1 cellular context compared by ENCODE assay signal in the genomic region with DNA sequence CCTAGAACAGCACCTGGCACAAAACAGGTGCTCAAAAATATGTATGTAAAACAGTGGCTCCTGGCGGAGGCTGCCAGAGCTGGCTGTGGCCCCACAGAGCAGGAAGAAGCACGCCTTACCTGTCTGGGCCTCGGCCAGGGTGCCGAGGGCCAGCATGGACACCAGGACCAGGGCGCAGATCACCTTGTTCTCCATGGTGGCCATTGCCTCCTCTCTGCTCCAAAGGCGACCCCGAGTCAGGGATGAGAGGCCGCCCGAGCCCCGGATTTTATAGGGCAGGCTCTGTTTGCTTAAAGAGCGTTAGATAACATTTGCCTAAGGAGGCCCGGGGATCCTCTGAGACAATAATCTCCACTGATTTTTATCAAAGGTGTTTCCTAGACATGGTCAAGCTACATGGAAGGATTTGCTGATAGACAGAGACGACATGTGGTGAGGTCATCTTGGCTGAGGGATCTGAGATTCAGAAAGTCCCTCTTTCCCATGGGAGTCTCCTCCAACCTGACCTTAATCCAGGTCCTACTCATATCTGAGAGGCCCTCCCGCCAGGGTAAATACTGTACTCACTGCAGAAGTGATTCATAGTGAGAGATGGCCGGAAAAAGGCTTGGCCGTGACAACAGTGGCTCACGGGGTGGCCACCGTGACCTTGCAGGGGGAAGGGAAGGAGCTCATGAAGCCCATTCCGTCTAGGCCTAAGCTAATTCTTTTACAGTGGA.
TF ChIP-seq lines count a peak whose summit lies in the region.

A gene (minus strand): TSS at position 244 of the 719 bp plus-strand sequence. CDS start 40 bp downstream, at position 204.

TF ChIP-seq in GM12878, 131 proteins besides CTCF, POLR2A, EP300 and RAD21 (continued from another document):
- TF ChIP-seq, protein P1, sequence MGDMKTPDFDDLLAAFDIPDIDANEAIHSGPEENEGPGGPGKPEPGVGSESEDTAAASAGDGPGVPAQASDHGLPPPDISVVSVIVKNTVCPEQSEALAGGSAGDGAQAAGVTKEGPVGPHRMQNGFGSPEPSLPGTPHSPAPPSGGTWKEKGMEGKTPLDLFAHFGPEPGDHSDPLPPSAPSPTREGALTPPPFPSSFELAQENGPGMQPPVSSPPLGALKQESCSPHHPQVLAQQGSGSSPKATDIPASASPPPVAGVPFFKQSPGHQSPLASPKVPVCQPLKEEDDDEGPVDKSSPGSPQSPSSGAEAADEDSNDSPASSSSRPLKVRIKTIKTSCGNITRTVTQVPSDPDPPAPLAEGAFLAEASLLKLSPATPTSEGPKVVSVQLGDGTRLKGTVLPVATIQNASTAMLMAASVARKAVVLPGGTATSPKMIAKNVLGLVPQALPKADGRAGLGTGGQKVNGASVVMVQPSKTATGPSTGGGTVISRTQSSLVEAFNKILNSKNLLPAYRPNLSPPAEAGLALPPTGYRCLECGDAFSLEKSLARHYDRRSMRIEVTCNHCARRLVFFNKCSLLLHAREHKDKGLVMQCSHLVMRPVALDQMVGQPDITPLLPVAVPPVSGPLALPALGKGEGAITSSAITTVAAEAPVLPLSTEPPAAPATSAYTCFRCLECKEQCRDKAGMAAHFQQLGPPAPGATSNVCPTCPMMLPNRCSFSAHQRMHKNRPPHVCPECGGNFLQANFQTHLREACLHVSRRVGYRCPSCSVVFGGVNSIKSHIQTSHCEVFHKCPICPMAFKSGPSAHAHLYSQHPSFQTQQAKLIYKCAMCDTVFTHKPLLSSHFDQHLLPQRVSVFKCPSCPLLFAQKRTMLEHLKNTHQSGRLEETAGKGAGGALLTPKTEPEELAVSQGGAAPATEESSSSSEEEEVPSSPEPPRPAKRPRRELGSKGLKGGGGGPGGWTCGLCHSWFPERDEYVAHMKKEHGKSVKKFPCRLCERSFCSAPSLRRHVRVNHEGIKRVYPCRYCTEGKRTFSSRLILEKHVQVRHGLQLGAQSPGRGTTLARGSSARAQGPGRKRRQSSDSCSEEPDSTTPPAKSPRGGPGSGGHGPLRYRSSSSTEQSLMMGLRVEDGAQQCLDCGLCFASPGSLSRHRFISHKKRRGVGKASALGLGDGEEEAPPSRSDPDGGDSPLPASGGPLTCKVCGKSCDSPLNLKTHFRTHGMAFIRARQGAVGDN (IDR thresholded peaks at IDR 0.05), result no peak
